Comparison of ENCODE assay signal across 2 cellular contexts in the genomic region with DNA sequence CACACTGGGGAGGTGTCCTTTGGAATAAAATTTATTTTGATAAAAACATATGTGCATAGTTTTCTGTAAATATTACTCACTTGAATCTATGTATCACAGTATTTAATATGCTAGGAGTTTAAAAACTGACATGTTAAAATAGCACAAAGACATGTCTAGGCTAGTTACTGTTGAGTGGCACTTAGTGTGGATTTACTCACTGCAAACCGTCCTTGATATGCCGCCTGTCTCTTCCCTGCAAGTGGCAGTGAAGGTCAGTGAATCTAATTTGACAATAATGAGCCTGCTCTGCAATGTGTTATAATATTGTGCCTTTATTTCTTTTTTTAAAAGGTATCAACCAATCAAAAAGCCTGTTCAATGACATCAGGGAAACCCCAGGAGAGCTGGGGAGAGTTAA.
TF ChIP-seq lines count a peak whose summit lies in the region.

No MANE protein-coding gene starts in this region.

TF ChIP-seq in SK-N-SH, 30 proteins besides CTCF, POLR2A, EP300 and RAD21 (continued from another document):
- TF ChIP-seq, protein P1, sequence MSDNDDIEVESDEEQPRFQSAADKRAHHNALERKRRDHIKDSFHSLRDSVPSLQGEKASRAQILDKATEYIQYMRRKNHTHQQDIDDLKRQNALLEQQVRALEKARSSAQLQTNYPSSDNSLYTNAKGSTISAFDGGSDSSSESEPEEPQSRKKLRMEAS (IDR thresholded peaks at IDR 0.05; ENCODE audit: low read depth) = no peak
- TF ChIP-seq TEAD4 (IDR thresholded peaks at IDR 0.05; ENCODE audit: borderline replicate concordance, insufficient read depth) (no peak), FOXM1 (IDR thresholded peaks at IDR 0.05; ENCODE audit: low read depth) (no peak), YY1 (IDR thresholded peaks at IDR 0.05; ENCODE audit: low read depth) (no peak), CHD2 (IDR thresholded peaks at IDR 0.05; ENCODE audit: low read length, partially characterized antibody) (no peak), SIN3A (IDR thresholded peaks at IDR 0.05; ENCODE audit: borderline replicate concordance, low read depth, low read length) (no peak), RCOR1 (IDR thresholded peaks at IDR 0.05; ENCODE audit: low read length) (no peak), EZH2phosphoT487 (IDR thresholded peaks at IDR 0.05; ENCODE audit: borderline replicate concordance, low read depth) (no peak), TAF1 (IDR thresholded peaks at IDR 0.05; ENCODE audit: borderline replicate concordance, low read depth, low read length) (no peak)
- TF ChIP-seq, protein P2, sequence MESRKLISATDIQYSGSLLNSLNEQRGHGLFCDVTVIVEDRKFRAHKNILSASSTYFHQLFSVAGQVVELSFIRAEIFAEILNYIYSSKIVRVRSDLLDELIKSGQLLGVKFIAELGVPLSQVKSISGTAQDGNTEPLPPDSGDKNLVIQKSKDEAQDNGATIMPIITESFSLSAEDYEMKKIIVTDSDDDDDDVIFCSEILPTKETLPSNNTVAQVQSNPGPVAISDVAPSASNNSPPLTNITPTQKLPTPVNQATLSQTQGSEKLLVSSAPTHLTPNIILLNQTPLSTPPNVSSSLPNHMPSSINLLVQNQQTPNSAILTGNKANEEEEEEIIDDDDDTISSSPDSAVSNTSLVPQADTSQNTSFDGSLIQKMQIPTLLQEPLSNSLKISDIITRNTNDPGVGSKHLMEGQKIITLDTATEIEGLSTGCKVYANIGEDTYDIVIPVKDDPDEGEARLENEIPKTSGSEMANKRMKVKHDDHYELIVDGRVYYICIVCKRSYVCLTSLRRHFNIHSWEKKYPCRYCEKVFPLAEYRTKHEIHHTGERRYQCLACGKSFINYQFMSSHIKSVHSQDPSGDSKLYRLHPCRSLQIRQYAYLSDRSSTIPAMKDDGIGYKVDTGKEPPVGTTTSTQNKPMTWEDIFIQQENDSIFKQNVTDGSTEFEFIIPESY (IDR thresholded peaks at IDR 0.05; ENCODE audit: borderline replicate concordance, low read depth) = no peak
- TF ChIP-seq, protein P3, sequence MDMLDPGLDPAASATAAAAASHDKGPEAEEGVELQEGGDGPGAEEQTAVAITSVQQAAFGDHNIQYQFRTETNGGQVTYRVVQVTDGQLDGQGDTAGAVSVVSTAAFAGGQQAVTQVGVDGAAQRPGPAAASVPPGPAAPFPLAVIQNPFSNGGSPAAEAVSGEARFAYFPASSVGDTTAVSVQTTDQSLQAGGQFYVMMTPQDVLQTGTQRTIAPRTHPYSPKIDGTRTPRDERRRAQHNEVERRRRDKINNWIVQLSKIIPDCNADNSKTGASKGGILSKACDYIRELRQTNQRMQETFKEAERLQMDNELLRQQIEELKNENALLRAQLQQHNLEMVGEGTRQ (IDR thresholded peaks at IDR 0.05; ENCODE audit: borderline replicate concordance, low read depth, low read length) = no peak
- TF ChIP-seq, protein P4, sequence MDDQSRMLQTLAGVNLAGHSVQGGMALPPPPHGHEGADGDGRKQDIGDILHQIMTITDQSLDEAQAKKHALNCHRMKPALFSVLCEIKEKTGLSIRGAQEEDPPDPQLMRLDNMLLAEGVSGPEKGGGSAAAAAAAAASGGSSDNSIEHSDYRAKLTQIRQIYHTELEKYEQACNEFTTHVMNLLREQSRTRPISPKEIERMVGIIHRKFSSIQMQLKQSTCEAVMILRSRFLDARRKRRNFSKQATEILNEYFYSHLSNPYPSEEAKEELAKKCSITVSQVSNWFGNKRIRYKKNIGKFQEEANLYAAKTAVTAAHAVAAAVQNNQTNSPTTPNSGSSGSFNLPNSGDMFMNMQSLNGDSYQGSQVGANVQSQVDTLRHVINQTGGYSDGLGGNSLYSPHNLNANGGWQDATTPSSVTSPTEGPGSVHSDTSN (IDR thresholded peaks at IDR 0.05) = no peak

TF ChIP-seq in SK-N-SH treated with all-trans-retinoic acid at 6 μM for 48 hours, 23 proteins besides CTCF, POLR2A, EP300 and RAD21 (continued from another document):
- TF ChIP-seq, protein P5, sequence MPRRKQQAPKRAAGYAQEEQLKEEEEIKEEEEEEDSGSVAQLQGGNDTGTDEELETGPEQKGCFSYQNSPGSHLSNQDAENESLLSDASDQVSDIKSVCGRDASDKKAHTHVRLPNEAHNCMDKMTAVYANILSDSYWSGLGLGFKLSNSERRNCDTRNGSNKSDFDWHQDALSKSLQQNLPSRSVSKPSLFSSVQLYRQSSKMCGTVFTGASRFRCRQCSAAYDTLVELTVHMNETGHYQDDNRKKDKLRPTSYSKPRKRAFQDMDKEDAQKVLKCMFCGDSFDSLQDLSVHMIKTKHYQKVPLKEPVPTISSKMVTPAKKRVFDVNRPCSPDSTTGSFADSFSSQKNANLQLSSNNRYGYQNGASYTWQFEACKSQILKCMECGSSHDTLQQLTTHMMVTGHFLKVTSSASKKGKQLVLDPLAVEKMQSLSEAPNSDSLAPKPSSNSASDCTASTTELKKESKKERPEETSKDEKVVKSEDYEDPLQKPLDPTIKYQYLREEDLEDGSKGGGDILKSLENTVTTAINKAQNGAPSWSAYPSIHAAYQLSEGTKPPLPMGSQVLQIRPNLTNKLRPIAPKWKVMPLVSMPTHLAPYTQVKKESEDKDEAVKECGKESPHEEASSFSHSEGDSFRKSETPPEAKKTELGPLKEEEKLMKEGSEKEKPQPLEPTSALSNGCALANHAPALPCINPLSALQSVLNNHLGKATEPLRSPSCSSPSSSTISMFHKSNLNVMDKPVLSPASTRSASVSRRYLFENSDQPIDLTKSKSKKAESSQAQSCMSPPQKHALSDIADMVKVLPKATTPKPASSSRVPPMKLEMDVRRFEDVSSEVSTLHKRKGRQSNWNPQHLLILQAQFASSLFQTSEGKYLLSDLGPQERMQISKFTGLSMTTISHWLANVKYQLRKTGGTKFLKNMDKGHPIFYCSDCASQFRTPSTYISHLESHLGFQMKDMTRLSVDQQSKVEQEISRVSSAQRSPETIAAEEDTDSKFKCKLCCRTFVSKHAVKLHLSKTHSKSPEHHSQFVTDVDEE (CRISPR knock-in tag; IDR thresholded peaks at IDR 0.05) = no peak
- TF ChIP-seq ARNTL (CRISPR knock-in tag; IDR thresholded peaks at IDR 0.05; ENCODE audit: borderline replicate concordance, low read depth) = no peak
- TF ChIP-seq RARB (CRISPR knock-in tag; IDR thresholded peaks at IDR 0.05) = no peak
- TF ChIP-seq, protein P6, sequence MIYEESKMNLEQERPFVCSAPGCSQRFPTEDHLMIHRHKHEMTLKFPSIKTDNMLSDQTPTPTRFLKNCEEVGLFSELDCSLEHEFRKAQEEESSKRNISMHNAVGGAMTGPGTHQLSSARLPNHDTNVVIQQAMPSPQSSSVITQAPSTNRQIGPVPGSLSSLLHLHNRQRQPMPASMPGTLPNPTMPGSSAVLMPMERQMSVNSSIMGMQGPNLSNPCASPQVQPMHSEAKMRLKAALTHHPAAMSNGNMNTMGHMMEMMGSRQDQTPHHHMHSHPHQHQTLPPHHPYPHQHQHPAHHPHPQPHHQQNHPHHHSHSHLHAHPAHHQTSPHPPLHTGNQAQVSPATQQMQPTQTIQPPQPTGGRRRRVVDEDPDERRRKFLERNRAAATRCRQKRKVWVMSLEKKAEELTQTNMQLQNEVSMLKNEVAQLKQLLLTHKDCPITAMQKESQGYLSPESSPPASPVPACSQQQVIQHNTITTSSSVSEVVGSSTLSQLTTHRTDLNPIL (CRISPR knock-in tag; IDR thresholded peaks at IDR 0.05; ENCODE audit: low read depth) = no peak
- no peak for TF ChIP-seq SNAI2 (CRISPR knock-in tag; IDR thresholded peaks at IDR 0.05)
- TF ChIP-seq, protein P7, sequence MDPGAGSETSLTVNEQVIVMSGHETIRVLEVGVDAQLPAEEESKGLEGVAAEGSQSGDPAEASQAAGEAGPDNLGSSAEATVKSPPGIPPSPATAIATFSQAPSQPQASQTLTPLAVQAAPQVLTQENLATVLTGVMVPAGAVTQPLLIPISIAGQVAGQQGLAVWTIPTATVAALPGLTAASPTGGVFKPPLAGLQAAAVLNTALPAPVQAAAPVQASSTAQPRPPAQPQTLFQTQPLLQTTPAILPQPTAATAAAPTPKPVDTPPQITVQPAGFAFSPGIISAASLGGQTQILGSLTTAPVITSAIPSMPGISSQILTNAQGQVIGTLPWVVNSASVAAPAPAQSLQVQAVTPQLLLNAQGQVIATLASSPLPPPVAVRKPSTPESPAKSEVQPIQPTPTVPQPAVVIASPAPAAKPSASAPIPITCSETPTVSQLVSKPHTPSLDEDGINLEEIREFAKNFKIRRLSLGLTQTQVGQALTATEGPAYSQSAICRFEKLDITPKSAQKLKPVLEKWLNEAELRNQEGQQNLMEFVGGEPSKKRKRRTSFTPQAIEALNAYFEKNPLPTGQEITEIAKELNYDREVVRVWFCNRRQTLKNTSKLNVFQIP (CRISPR knock-in tag; IDR thresholded peaks at IDR 0.05; ENCODE audit: borderline replicate concordance, low read depth) = no peak
- no peak for TF ChIP-seq PPARA (CRISPR knock-in tag; IDR thresholded peaks at IDR 0.05; ENCODE audit: borderline replicate concordance)
- TF ChIP-seq BACH2 (CRISPR knock-in tag; IDR thresholded peaks at IDR 0.05; ENCODE audit: borderline replicate concordance) = no peak
TF ChIP-seq in SK-N-SH treated with all-trans-retinoic acid at 6 μM for 48 hours: peak in this region for 0.
